ENCODE assay signal across 20 cellular contexts in genomic region chrX:114152801-114153200, GRCh38.
"Had no signal": no experiment of that assay in that cellular context is flagged by ENCODE, and none has a peak within 500 bp of the region (broad histone marks: within the 10 kb centered on the region; RNA-seq: fewer than 3 reads in every experiment).

No MANE protein-coding gene starts in this region.

- H3K4me1 ChIP-seq: colonic mucosa, esophagus squamous epithelium, gastrocnemius medialis, heart right ventricle, left lung, lower lobe of right lung had no signal

- ATAC-seq: effector memory CD8-positive, alpha-beta T cell; gastrocnemius medialis; left cardiac atrium; left lung; left ventricle myocardium superior; lower lobe of right lung; naive thymus-derived CD4-positive, alpha-beta T cell had no signal

- H3K27ac ChIP-seq: colonic mucosa, epithelial cell of prostate, esophagus squamous epithelium, gastrocnemius medialis, heart right ventricle, left lung, lower lobe of right lung had no signal

- H3K36me3 ChIP-seq: colonic mucosa, esophagus squamous epithelium, gastrocnemius medialis, heart right ventricle, left lung, lower lobe of right lung had no signal

- H3K4me3 ChIP-seq: colonic mucosa, esophagus squamous epithelium, gastrocnemius medialis, heart right ventricle, left lung, lower lobe of right lung had no signal

- FAIRE-seq: endometrium, islet of Langerhans had no signal

- DNase-seq: colonic mucosa; cortex of kidney; effector CD8-positive, alpha-beta T cell; effector memory CD8-positive, alpha-beta T cell; endodermal cell; esophagus squamous epithelium; gastrocnemius medialis; glutamatergic neuron; head of caudate nucleus; heart right ventricle; hippocampal formation; left cardiac atrium; left lung; left ventricle myocardium superior; lower lobe of right lung; midbrain; naive thymus-derived CD4-positive, alpha-beta T cell had no signal

- H3K9me3 ChIP-seq: colonic mucosa, esophagus squamous epithelium, gastrocnemius medialis, heart right ventricle, left lung, lower lobe of right lung had no signal

- H3K27me3 ChIP-seq: colonic mucosa, esophagus squamous epithelium, gastrocnemius medialis, left lung had no signal
